In the genomic region with DNA sequence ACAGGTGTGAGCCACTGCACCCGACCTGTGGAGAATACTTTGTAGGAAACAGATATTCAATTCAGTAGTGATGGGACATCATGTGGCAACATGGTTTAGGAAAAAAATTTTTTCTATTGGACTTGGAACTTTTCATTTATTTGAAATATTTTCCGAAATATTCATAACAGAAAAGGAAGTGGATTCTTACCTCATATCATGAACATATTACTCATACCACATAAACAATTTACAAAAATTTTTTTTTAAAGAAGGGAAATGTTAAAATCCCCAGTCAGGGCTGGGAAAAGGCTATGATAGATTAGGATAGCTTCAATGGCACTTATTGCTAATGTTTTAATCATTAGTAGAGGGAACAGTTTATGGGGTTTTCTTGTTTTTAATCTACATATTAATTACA, we compare ENCODE assay signal across 20 cellular contexts.
"Had no signal": no experiment of that assay in that cellular context is flagged by ENCODE, and none has a peak within 500 bp of the region (broad histone marks: within the 10 kb centered on the region; RNA-seq: fewer than 3 reads in every experiment).

No MANE protein-coding gene starts in this region.

- H2AFZ ChIP-seq: hepatocyte had no signal

- H3K4me2 ChIP-seq: hepatocyte had no signal

- H3K4me3 ChIP-seq: esophagus squamous epithelium, hepatocyte, mucosa of descending colon, psoas muscle, right lobe of liver, stomach, thoracic aorta, transverse colon had no signal

- H3K36me3 ChIP-seq: right lobe of liver had no signal

- H3K27ac Mint-ChIP-seq: stimulated activated effector memory CD8-positive, alpha-beta T cell treated with anti-CD3 and anti-CD28 coated beads, Interleukin-12 subunit alpha, Interleukin-12 subunit beta, amount 100 ng/mL, for 72 hours had no signal

- H3K9me3 ChIP-seq: esophagus squamous epithelium, neutrophil, psoas muscle, right lobe of liver had no signal

- H3K27ac ChIP-seq: esophagus squamous epithelium, hepatocyte, neutrophil, psoas muscle, right lobe of liver, stomach, thoracic aorta, transverse colon had no signal

- ATAC-seq: left lobe of liver; mucosa of descending colon; naive thymus-derived CD8-positive, alpha-beta T cell; psoas muscle; right lobe of liver had no signal

- H3K9me3 Mint-ChIP-seq: stimulated activated effector memory CD8-positive, alpha-beta T cell treated with anti-CD3 and anti-CD28 coated beads, Interleukin-12 subunit alpha, Interleukin-12 subunit beta, amount 100 ng/mL, for 72 hours had no signal

- H3K27me3 ChIP-seq: esophagus squamous epithelium, hepatocyte, neutrophil, right lobe of liver, stomach, transverse colon had no signal

- H3K27me3 Mint-ChIP-seq: naive thymus-derived CD8-positive, alpha-beta T cell had no signal

- H3K4me1 ChIP-seq: esophagus squamous epithelium, psoas muscle, stomach, transverse colon had no signal

- DNase-seq: dermis blood vessel endothelial cell; esophagus squamous epithelium; foreskin melanocyte; head of caudate nucleus; islet precursor cell; mucosa of descending colon; naive thymus-derived CD8-positive, alpha-beta T cell; psoas muscle; retina; right lobe of liver; stimulated activated CD4-positive, alpha-beta T cell treated with anti-CD3 and anti-CD28 coated beads, Interleukin-4, amount 100 ng/mL, for 1 hour; stimulated activated CD8-positive, alpha-beta memory T cell treated with anti-CD3 and anti-CD28 coated beads, Interleukin-4, amount 100 ng/mL, for 48 hours; stomach; substantia nigra; transverse colon had no signal

- H3K4me3 Mint-ChIP-seq: naive thymus-derived CD8-positive, alpha-beta T cell; stimulated activated effector memory CD8-positive, alpha-beta T cell treated with anti-CD3 and anti-CD28 coated beads, Interleukin-12 subunit alpha, Interleukin-12 subunit beta, amount 100 ng/mL, for 72 hours had no signal
